In genomic region chr3:143603774-143604173, GRCh38 we compare ENCODE assay signal across 38 cellular contexts.
"Had no signal": no experiment of that assay in that cellular context is flagged by ENCODE, and none has a peak within 500 bp of the region (broad histone marks: within the 10 kb centered on the region; RNA-seq: fewer than 3 reads in every experiment).

No MANE protein-coding gene starts in this region.

- H3K27ac Mint-ChIP-seq: activated CD4-positive, alpha-beta memory T cell treated with anti-CD3 and anti-CD28 coated beads for 36 hours; activated CD4-positive, alpha-beta T cell treated with anti-CD3 and anti-CD28 coated beads, Interleukin-2, amount 10 ng/mL, durations not matched to agents 24 days and 14 days; activated CD8-positive, alpha-beta T cell treated with anti-CD3 and anti-CD28 coated beads for 36 hours; activated naive CD4-positive, alpha-beta T cell treated with anti-CD3 and anti-CD28 coated beads for 36 hours; activated naive CD4-positive, alpha-beta T cell treated with anti-CD3 and anti-CD28 coated beads, Interleukin-2, amount 50 U/mL, for 72 hours; activated naive CD8-positive, alpha-beta T cell treated with anti-CD3 and anti-CD28 coated beads for 36 hours; activated T-cell treated with anti-CD3 and anti-CD28 coated beads, Interleukin-2, amount 50 U/mL, for 72 hours; activated T-helper 1 cell treated with anti-CD3 and anti-CD28 coated beads, Interleukin-12 subunit alpha, Interleukin-12 subunit beta, Interleukin-2, Interleukin-4 antibody, amounts not matched to agents 30 ng/mL and 10 ng/mL and 1 ng/mL, durations not matched to agents 14 hours and 24 hours and 36 hours; activated T-helper 17 cell treated with anti-CD3 and anti-CD28 coated beads, Interleukin-2, amount 50 U/mL, for 72 hours; T-helper 1 cell treated with Interleukin-12 subunit alpha and Interleukin-12 subunit beta and Interleukin-4 antibody, amounts not matched to agents 30 μg/mL and 1 μg/mL, for 36 hours; T-helper 2 cell treated with Interferon-gamma antibody and Interleukin-4, amounts not matched to agents 5 μg/mL and 100 μg/mL, for 36 hours had no signal

- FAIRE-seq: astrocyte, bronchial epithelial cell, TTC549 had no signal

- H3K4me1 Mint-ChIP-seq: activated CD4-positive, alpha-beta T cell treated with anti-CD3 and anti-CD28 coated beads, Interleukin-2, amount 10 ng/mL, durations not matched to agents 24 days and 14 days; activated naive CD8-positive, alpha-beta T cell treated with anti-CD3 and anti-CD28 coated beads for 36 hours; activated T-helper 17 cell treated with anti-CD3 and anti-CD28 coated beads, Interleukin-2, amount 50 U/mL, for 72 hours; central memory CD8-positive, alpha-beta T cell had no signal

- ATAC-seq: activated CD8-positive, alpha-beta T cell treated with anti-CD3 and anti-CD28 coated beads for 36 hours; activated naive CD4-positive, alpha-beta T cell treated with anti-CD3 and anti-CD28 coated beads, Interleukin-2, amount 50 U/mL, for 72 hours; activated T-cell treated with anti-CD3 and anti-CD28 coated beads, Interleukin-2, amount 50 U/mL, for 4 hours; activated T-cell treated with anti-CD3 and anti-CD28 coated beads, Interleukin-2, amount 50 U/mL, for 72 hours; activated T-helper 17 cell treated with anti-CD3 and anti-CD28 coated beads, Interleukin-2, amount 50 U/mL, for 72 hours; body of pancreas had no signal

- H3K9me3 ChIP-seq: adrenal gland, body of pancreas had no signal

- H3K27me3 Mint-ChIP-seq: activated B cell treated with CpG ODN at 0.5 μM for 24 hours; activated CD4-positive, alpha-beta memory T cell treated with anti-CD3 and anti-CD28 coated beads for 36 hours; activated CD4-positive, alpha-beta T cell treated with anti-CD3 and anti-CD28 coated beads, Interleukin-2, amount 10 ng/mL, durations not matched to agents 24 days and 14 days; activated CD8-positive, alpha-beta T cell treated with anti-CD3 and anti-CD28 coated beads for 36 hours; activated naive CD8-positive, alpha-beta T cell treated with anti-CD3 and anti-CD28 coated beads for 36 hours; activated T-helper 17 cell treated with anti-CD3 and anti-CD28 coated beads, Interleukin-2, amount 50 U/mL, for 72 hours; central memory CD8-positive, alpha-beta T cell had no signal

- H3K4me1 ChIP-seq: adrenal gland, body of pancreas had no signal

- DNase-seq: activated B cell treated with CpG ODN at 0.5 μM for 24 hours; activated CD4-positive, alpha-beta memory T cell treated with anti-CD3 and anti-CD28 coated beads for 36 hours; activated CD4-positive, alpha-beta T cell treated with anti-CD3 and anti-CD28 coated beads for 4 hours; activated CD4-positive, alpha-beta T cell treated with anti-CD3 and anti-CD28 coated beads, Interleukin-2, amount 10 ng/mL, durations not matched to agents 24 days and 14 days; activated CD4-positive, alpha-beta T cell treated with anti-CD3 and anti-CD28 coated beads, Interleukin-2, amount 50 U/mL, for 1 hour; activated CD4-positive, alpha-beta T cell treated with anti-CD3 and anti-CD28 coated beads, Interleukin-2, amount 50 U/mL, for 4 hours; activated CD4-positive, CD25-positive, alpha-beta regulatory T cell treated with anti-CD3 and anti-CD28 coated beads, Interleukin-2, amount 50 U/mL, for 72 hours; activated CD8-positive, alpha-beta memory T cell treated with anti-CD3 and anti-CD28 coated beads, Interleukin-2, amount 50 U/mL, for 4 hours; activated CD8-positive, alpha-beta T cell treated with anti-CD3 and anti-CD28 coated beads for 36 hours; activated effector memory CD4-positive, alpha-beta T cell treated with anti-CD3 and anti-CD28 coated beads, Interleukin-2, amount 50 U/mL, for 16 hours; activated gamma-delta T cell treated with Interleukin-2 at 50 U/mL for 16 hours; activated naive CD4-positive, alpha-beta T cell; activated naive CD4-positive, alpha-beta T cell treated with anti-CD3 and anti-CD28 coated beads for 36 hours; activated naive CD4-positive, alpha-beta T cell treated with anti-CD3 and anti-CD28 coated beads, Interleukin-2, amount 50 U/mL, for 16 hours; activated naive CD8-positive, alpha-beta T cell treated with anti-CD3 and anti-CD28 coated beads for 36 hours; activated T-cell treated with anti-CD3 and anti-CD28 coated beads for 4 hours; activated T-cell treated with anti-CD3 and anti-CD28 coated beads, Interleukin-2, amount 50 U/mL, for 1 hour; activated T-cell treated with anti-CD3 and anti-CD28 coated beads, Interleukin-2, amount 50 U/mL, for 4 hours; activated T-cell treated with anti-CD3 and anti-CD28 coated beads, Interleukin-2, amount 50 U/mL, for 72 hours; adrenal gland; amniotic stem cell; aorta; body of pancreas; brain microvascular endothelial cell; caudate nucleus; cerebellar nuclear complex; T-helper 2 cell; T-helper 9 cell had no signal

- H3K4me3 ChIP-seq: adrenal gland, body of pancreas, cardiac muscle cell had no signal

- H3K9me3 Mint-ChIP-seq: activated CD4-positive, alpha-beta memory T cell treated with anti-CD3 and anti-CD28 coated beads for 36 hours; activated CD8-positive, alpha-beta T cell treated with anti-CD3 and anti-CD28 coated beads for 36 hours; activated naive CD4-positive, alpha-beta T cell treated with anti-CD3 and anti-CD28 coated beads for 36 hours; activated naive CD4-positive, alpha-beta T cell treated with anti-CD3 and anti-CD28 coated beads, Interleukin-2, amount 50 U/mL, for 72 hours; activated naive CD8-positive, alpha-beta T cell treated with anti-CD3 and anti-CD28 coated beads for 36 hours; activated T-cell treated with anti-CD3 and anti-CD28 coated beads, Interleukin-2, amount 50 U/mL, for 72 hours; central memory CD8-positive, alpha-beta T cell; T-helper 1 cell treated with Interleukin-12 subunit alpha and Interleukin-12 subunit beta and Interleukin-4 antibody, amounts not matched to agents 30 μg/mL and 1 μg/mL, for 36 hours; T-helper 2 cell treated with Interferon-gamma antibody and Interleukin-4, amounts not matched to agents 5 μg/mL and 100 μg/mL, for 36 hours had no signal

- H3K27ac ChIP-seq: adrenal gland, body of pancreas, brain microvascular endothelial cell, cardiac muscle cell had no signal

- H3K4me3 Mint-ChIP-seq: activated B cell treated with CpG ODN at 0.5 μM for 24 hours; activated CD4-positive, alpha-beta memory T cell treated with anti-CD3 and anti-CD28 coated beads for 36 hours; activated CD4-positive, alpha-beta T cell treated with anti-CD3 and anti-CD28 coated beads, Interleukin-2, amount 10 ng/mL, durations not matched to agents 24 days and 14 days; activated CD8-positive, alpha-beta T cell treated with anti-CD3 and anti-CD28 coated beads for 36 hours; activated naive CD4-positive, alpha-beta T cell treated with anti-CD3 and anti-CD28 coated beads for 36 hours; activated naive CD8-positive, alpha-beta T cell treated with anti-CD3 and anti-CD28 coated beads for 36 hours; activated T-cell treated with anti-CD3 and anti-CD28 coated beads, Interleukin-2, amount 50 U/mL, for 4 hours; activated T-cell treated with anti-CD3 and anti-CD28 coated beads, Interleukin-2, amount 50 U/mL, for 72 hours; activated T-helper 1 cell treated with anti-CD3 and anti-CD28 coated beads, Interleukin-12 subunit alpha, Interleukin-12 subunit beta, Interleukin-2, Interleukin-4 antibody, amounts not matched to agents 30 ng/mL and 10 ng/mL and 1 ng/mL, durations not matched to agents 14 hours and 24 hours and 36 hours; activated T-helper 17 cell treated with anti-CD3 and anti-CD28 coated beads, Interleukin-2, amount 50 U/mL, for 72 hours; central memory CD8-positive, alpha-beta T cell; T-helper 1 cell treated with Interleukin-12 subunit alpha and Interleukin-12 subunit beta and Interleukin-4 antibody, amounts not matched to agents 30 μg/mL and 1 μg/mL, for 36 hours; T-helper 2 cell treated with Interferon-gamma antibody and Interleukin-4, amounts not matched to agents 5 μg/mL and 100 μg/mL, for 36 hours had no signal

- H3K36me3 ChIP-seq: adrenal gland, brain microvascular endothelial cell, cardiac muscle cell had no signal

- H3K27me3 ChIP-seq: adrenal gland, body of pancreas, brain microvascular endothelial cell, cardiac muscle cell had no signal
